In genomic region chr22:17024380-17024779, GRCh38 we compare ENCODE assay signal across 10 cellular contexts. TPM values are rescaled to one million over a fixed set of nuclear protein-coding genes. Genes with fewer than 3 reads are reported as not detected.
"Had no signal": no experiment of that assay in that cellular context is flagged by ENCODE, and none has a peak within 500 bp of the region (broad histone marks: within the 10 kb centered on the region; RNA-seq: fewer than 3 reads in every experiment).

No MANE protein-coding gene starts in this region.

RNA-seq across cellular contexts. Expression of gene GAB4, which starts 16.4 kb away (rescaled TPM):
- total RNA-seq: LHCN-M2; MCF 10A; NCI-H460; OCI-LY7; PC-9; Right ventricle myocardium inferior; RPMI7951; SJCRH30; SK-MEL-5; T-helper 1 cell treated with Interleukin-12 subunit alpha and Interleukin-12 subunit beta and Interleukin-4 antibody, amounts not matched to agents 30 ng/mL and 1 ng/mL, for 36 hours had no signal
